19 cellular contexts compared by ENCODE assay signal in genomic region chr5:68543212-68543611, GRCh38.
A peak's percentile ranks its signal among the peaks of the same experiment; 100 is the strongest.
DNase-seq lines count a peak whose midpoint lies in the region; ATAC-seq and TF ChIP-seq lines count a peak whose summit lies in the region.
"Had no signal": no experiment of that assay in that cellular context is flagged by ENCODE, and none has a peak within 500 bp of the region (broad histone marks: within the 10 kb centered on the region; RNA-seq: fewer than 3 reads in every experiment).

No MANE protein-coding gene starts in this region.

- DNase-seq in chondrocyte (ENCODE audit: low spot score), result no peak
- DNase-seq in left lung, result no peak
- DNase-seq in testis, result peak; percentile 50
- DNase-seq in medulla oblongata (ENCODE audit: extremely low spot score), result no peak
- DNase-seq in epidermal melanocyte (ENCODE audit: insufficient read length, low spot score), result no peak
- DNase-seq in NCI-H526 (lab: John Stamatoyannopoulos, UW), result no peak
- no peak for DNase-seq in PC-9
- DNase-seq: activated CD4-positive, alpha-beta T cell treated with anti-CD3 and anti-CD28 coated beads, Interleukin-2, amount 10 ng/mL, durations not matched to agents 24 days and 14 days; activated naive CD8-positive, alpha-beta T cell treated with anti-CD3 and anti-CD28 coated beads, Interleukin-2, amount 10 ng/mL, durations not matched to agents 7 days and 5 days; cortex of kidney; natural killer cell; NCI-H1105 treated with DMSO at 0.1 percent for 48 hours; NCI-H2107; NCI-H524 treated with DMSO at 0.1 percent for 48 hours; SIG-M5; stimulated activated CD4-positive, alpha-beta T cell treated with anti-CD3 and anti-CD28 coated beads, Interleukin-4, amount 100 ng/mL, for 4 hours had no signal

- no peak overlapping the region for H3K9ac ChIP-seq in Loucy (ENCODE audit: low read depth, low read length, poor library complexity, severe bottlenecking)

- peak overlapping the region; percentile 10 for H3K4me2 ChIP-seq in Loucy (ENCODE audit: low read depth, low read length, poor library complexity, severe bottlenecking)
- no peak overlapping the region for H3K4me2 ChIP-seq in PC-9

- POLR2A ChIA-PET in PC-9 (lab: Charles Lee; ENCODE audit: unreplicated experiment), result no interaction called here

- ATAC-seq in left lung, result peak; percentile 16
- ATAC-seq: natural killer cell had no signal

- H2AFZ ChIP-seq in Loucy (ENCODE audit: low read length), result no peak overlapping the region
- H2AFZ ChIP-seq in PC-9, result no peak overlapping the region

- no peaks in the 10 kb centered on the region for H3K27me3 Mint-ChIP-seq in chondrocyte (ENCODE audit: low read depth)

- peaks cover 2% of the 10 kb centered on the region for H3K9me3 Mint-ChIP-seq in chondrocyte (ENCODE audit: low read depth)
- H3K9me3 Mint-ChIP-seq: activated CD4-positive, alpha-beta T cell treated with anti-CD3 and anti-CD28 coated beads, Interleukin-2, amount 10 ng/mL, durations not matched to agents 24 days and 14 days; activated naive CD8-positive, alpha-beta T cell treated with anti-CD3 and anti-CD28 coated beads, Interleukin-2, amount 10 ng/mL, durations not matched to agents 7 days and 5 days; activated T-helper 2 cell treated with anti-CD3 and anti-CD28 coated beads, Interferon-gamma antibody, Interleukin-2, Interleukin-4, amounts not matched to agents 10 μg/mL and 5 μg/mL and 100 μg/mL, durations not matched to agents 14 hours and 24 hours and 36 hours; natural killer cell had no signal

- H3K27ac Mint-ChIP-seq in chondrocyte (ENCODE audit: unreplicated experiment), result peak overlapping the region; percentile 68
- H3K27ac Mint-ChIP-seq: activated CD4-positive, alpha-beta T cell treated with anti-CD3 and anti-CD28 coated beads, Interleukin-2, amount 10 ng/mL, durations not matched to agents 24 days and 14 days; activated naive CD8-positive, alpha-beta T cell treated with anti-CD3 and anti-CD28 coated beads, Interleukin-2, amount 10 ng/mL, durations not matched to agents 7 days and 5 days; activated T-helper 2 cell treated with anti-CD3 and anti-CD28 coated beads, Interferon-gamma antibody, Interleukin-2, Interleukin-4, amounts not matched to agents 10 μg/mL and 5 μg/mL and 100 μg/mL, durations not matched to agents 14 hours and 24 hours and 36 hours; natural killer cell had no signal

- H3K27ac ChIP-seq in left lung (no peak overlapping the region), testis (peak overlapping the region in 1 of 2 donors; percentile 29), PC-9 (no peak overlapping the region)

- H3K9me3 ChIP-seq in Loucy (ENCODE audit: insufficient read depth, low read depth, low read length), result no peaks in the 10 kb centered on the region
- H3K9me3 ChIP-seq in left lung, result no peaks in the 10 kb centered on the region
- H3K9me3 ChIP-seq in testis, result no peaks in the 10 kb centered on the region
- H3K9me3 ChIP-seq in PC-9 (ENCODE audit: insufficient read depth, low read depth), result no peaks in the 10 kb centered on the region

- no peaks in the 10 kb centered on the region for H4K20me1 ChIP-seq in Loucy (ENCODE audit: insufficient read depth, low read length, poor library complexity, severe bottlenecking)
- no peaks in the 10 kb centered on the region for H4K20me1 ChIP-seq in PC-9 (ENCODE audit: insufficient read depth)

- H3K4me3 Mint-ChIP-seq in chondrocyte (ENCODE audit: unreplicated experiment), result no peak overlapping the region
- H3K4me3 Mint-ChIP-seq: activated CD4-positive, alpha-beta T cell treated with anti-CD3 and anti-CD28 coated beads, Interleukin-2, amount 10 ng/mL, durations not matched to agents 24 days and 14 days; activated naive CD8-positive, alpha-beta T cell treated with anti-CD3 and anti-CD28 coated beads, Interleukin-2, amount 10 ng/mL, durations not matched to agents 7 days and 5 days; natural killer cell had no signal

- intact Hi-C loops in left lung (cut with DNase I), result no loop called here
- intact Hi-C loops in testis (cut with DNase I; ENCODE audit: low total_unique reads), result no loop called here
- intact Hi-C loops in PC-9 (cut with micrococcal nuclease; ENCODE audit: unreplicated experiment), result loop anchor here (10.0 kb wide), 1 partner anchor 142 kb away; no protein-coding TSS in a partner anchor

- TF ChIP-seq POLR2A in testis (IDR thresholded peaks at IDR 0.05), result no peak

- CTCF ChIA-PET in PC-9 (lab: Charles Lee), result interaction anchor here (0.5 kb wide), 1 partner anchor 59 kb away, joined by 4 read pairs; no protein-coding TSS in a partner anchor

- H3F3A ChIP-seq in Loucy (ENCODE audit: low read depth), result no peaks in the 10 kb centered on the region
- H3F3A ChIP-seq in PC-9 (ENCODE audit: insufficient read depth, low read depth), result no peaks in the 10 kb centered on the region

- H3K4me1 Mint-ChIP-seq in chondrocyte (ENCODE audit: low read depth), result peaks cover 69% of the 10 kb centered on the region
- H3K4me1 Mint-ChIP-seq: activated CD4-positive, alpha-beta T cell treated with anti-CD3 and anti-CD28 coated beads, Interleukin-2, amount 10 ng/mL, durations not matched to agents 24 days and 14 days; activated naive CD8-positive, alpha-beta T cell treated with anti-CD3 and anti-CD28 coated beads, Interleukin-2, amount 10 ng/mL, durations not matched to agents 7 days and 5 days; natural killer cell had no signal

- H3K4me3 ChIP-seq in Loucy (ENCODE audit: low read length, poor library complexity, severe bottlenecking) (no peak overlapping the region), left lung (no peak overlapping the region), testis (no peak overlapping the region), PC-9 (no peak overlapping the region)
- H3K4me3 ChIP-seq: skin epidermis had no signal

- H3K4me1 ChIP-seq in Loucy (ENCODE audit: insufficient read depth, low read length, poor library complexity, severe bottlenecking) (peaks cover 15% of the 10 kb centered on the region), left lung (no peaks in the 10 kb centered on the region), testis (peaks cover 18% of the 10 kb centered on the region), PC-9 (replicated peaks; ENCODE audit: insufficient read depth) (no peaks in the 10 kb centered on the region)

- no peaks in the 10 kb centered on the region for H3K36me3 Mint-ChIP-seq in chondrocyte (ENCODE audit: low read depth)
- H3K36me3 Mint-ChIP-seq: activated naive CD8-positive, alpha-beta T cell treated with anti-CD3 and anti-CD28 coated beads, Interleukin-2, amount 10 ng/mL, durations not matched to agents 7 days and 5 days; natural killer cell had no signal

- H3K9me2 ChIP-seq in Loucy (replicated peaks; ENCODE audit: low read depth, low read length) (no peaks in the 10 kb centered on the region), PC-9 (ENCODE audit: insufficient read depth) (no peaks in the 10 kb centered on the region)

- no peak for TF ChIP-seq CTCF in Loucy (conservative IDR thresholded peaks at IDR 0.05; ENCODE audit: low read length)
- TF ChIP-seq CTCF in chondrocyte (IDR thresholded peaks at IDR 0.05), result no peak
- TF ChIP-seq CTCF in left lung (IDR thresholded peaks at IDR 0.05), result no peak
- TF ChIP-seq CTCF in testis (IDR thresholded peaks at IDR 0.05), result no peak
- TF ChIP-seq CTCF in PC-9 (conservative IDR thresholded peaks at IDR 0.05), result no peak

- no peaks in the 10 kb centered on the region for H3K27me3 ChIP-seq in Loucy (ENCODE audit: insufficient read depth, low read length, poor library complexity, severe bottlenecking)
- H3K27me3 ChIP-seq in left lung, result no peaks in the 10 kb centered on the region
- no peaks in the 10 kb centered on the region for H3K27me3 ChIP-seq in testis
- H3K27me3 ChIP-seq in PC-9 (ENCODE audit: insufficient read depth, low read depth), result no peaks in the 10 kb centered on the region

- WGBS in testis, 2 donors, result 25 to 33% methylated on average over 2 of the region's 2 CpGs

- H3K36me3 ChIP-seq in Loucy (ENCODE audit: insufficient read depth, low read length), result no peaks in the 10 kb centered on the region
- H3K36me3 ChIP-seq in left lung, result no peaks in the 10 kb centered on the region
- H3K36me3 ChIP-seq in testis (ENCODE audit: low read depth, missing control alignments), result no peaks in the 10 kb centered on the region
- H3K36me3 ChIP-seq in PC-9 (ENCODE audit: low read depth), result no peaks in the 10 kb centered on the region

- H3K79me2 ChIP-seq in Loucy (ENCODE audit: insufficient read depth, low read length) (no peaks in the 10 kb centered on the region), PC-9 (ENCODE audit: low read depth) (no peaks in the 10 kb centered on the region)

- no TSS peak for BruUV-seq in PC-9 (replicated peaks; lab: Mats Ljungman, UMichigan)
